Comparison of ENCODE assay signal across 8 cellular contexts in the genomic region with DNA sequence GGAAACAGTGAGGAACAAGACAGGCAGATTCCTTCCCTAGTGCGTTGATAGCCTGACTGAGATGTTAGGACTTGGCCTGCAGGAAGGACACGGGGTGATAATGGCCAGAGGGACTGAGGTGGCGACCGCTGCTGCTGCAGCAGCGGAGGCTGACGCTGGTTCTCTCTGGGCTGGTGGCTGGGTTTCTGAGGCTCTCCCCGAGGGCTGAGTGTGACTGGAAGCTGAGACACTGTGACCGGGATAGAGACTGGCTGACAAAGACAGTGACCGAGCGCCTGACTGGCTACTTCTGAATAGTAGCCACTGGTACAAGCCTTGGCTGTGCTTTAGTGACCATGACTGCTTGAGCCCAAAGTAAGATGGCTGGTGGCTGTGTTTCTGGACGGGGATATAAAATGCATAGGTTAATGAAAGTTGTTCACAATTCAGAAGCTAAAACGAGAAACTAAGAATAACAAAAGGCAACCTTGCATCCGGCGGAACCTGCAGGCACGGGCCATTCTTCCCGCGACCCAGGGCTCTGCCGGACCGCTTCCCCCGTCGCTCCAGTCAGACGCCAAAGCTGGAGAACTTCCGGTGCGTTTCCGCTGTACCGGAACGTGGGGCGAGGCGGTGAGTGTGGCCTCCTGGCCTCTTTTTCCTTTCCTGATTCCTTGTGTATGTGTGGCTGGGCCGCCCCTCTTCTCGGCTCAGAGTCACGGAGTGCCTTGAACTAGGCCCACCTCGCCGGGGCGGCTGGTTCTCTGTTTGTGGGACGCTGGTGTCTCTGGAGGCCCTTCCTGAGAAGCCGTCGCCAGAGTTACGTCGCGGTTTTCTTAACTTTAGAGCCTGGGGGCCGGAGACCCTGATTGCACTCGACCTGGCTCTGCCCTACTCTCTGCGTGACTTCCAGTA. TPM values are rescaled to one million over a fixed set of nuclear protein-coding genes. Genes with fewer than 3 reads are reported as not detected.
DNase-seq lines count a peak whose midpoint lies in the region; ATAC-seq and TF ChIP-seq lines count a peak whose summit lies in the region.

A gene with protein sequence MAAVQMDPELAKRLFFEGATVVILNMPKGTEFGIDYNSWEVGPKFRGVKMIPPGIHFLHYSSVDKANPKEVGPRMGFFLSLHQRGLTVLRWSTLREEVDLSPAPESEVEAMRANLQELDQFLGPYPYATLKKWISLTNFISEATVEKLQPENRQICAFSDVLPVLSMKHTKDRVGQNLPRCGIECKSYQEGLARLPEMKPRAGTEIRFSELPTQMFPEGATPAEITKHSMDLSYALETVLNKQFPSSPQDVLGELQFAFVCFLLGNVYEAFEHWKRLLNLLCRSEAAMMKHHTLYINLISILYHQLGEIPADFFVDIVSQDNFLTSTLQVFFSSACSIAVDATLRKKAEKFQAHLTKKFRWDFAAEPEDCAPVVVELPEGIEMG (plus strand): TSS at position 587 of the 894 bp plus-strand sequence. CDS start 3,391 bp downstream, outside the sequence.

- peak within 1 kb of the TSS; percentile 98 for H4K5ac ChIP-seq in IMR-90 (ENCODE audit: low read depth, low read length)

- H3K27ac ChIP-seq in ACC112 (ENCODE audit: low read depth, low read length) = peak within 1 kb of the TSS; percentile 55
- H3K27ac ChIP-seq in IMR-90 (ENCODE audit: insufficient read depth, low read length) = peak within 1 kb of the TSS; percentile 80

- peak; percentile 80 for TF ChIP-seq POLR2A in IMR-90 (IDR thresholded peaks at IDR 0.05; ENCODE audit: low read depth, low read length)
- peak; percentile 70 for TF ChIP-seq POLR2A in erythroblast (IDR thresholded peaks at IDR 0.05; ENCODE audit: low read length)

- no peak for TF ChIP-seq CTCF in IMR-90 (conservative IDR thresholded peaks at IDR 0.05; ENCODE audit: low read depth, low read length)

- H3K27me3 ChIP-seq in ACC112 (ENCODE audit: insufficient read depth, low read length) = no peaks in the 10 kb centered on the region
- H3K27me3 ChIP-seq in IMR-90 (ENCODE audit: control insufficient read depth, insufficient read depth, low read length) = no peaks in the 10 kb centered on the region
- no peaks in the 10 kb centered on the region for H3K27me3 ChIP-seq in mucosa of stomach (ENCODE audit: control insufficient read depth, insufficient read depth, low read length)

- H2AFZ ChIP-seq in ACC112 (ENCODE audit: low read length, unreplicated experiment) (peak within 1 kb of the TSS; percentile 99), IMR-90 (replicated peaks; ENCODE audit: low read length, poor library complexity) (peak within 1 kb of the TSS; percentile 97)

- H3K4me1 ChIP-seq in ACC112 (ENCODE audit: control insufficient read depth, insufficient read depth, low read length, unreplicated experiment) = peaks cover 16% of the 10 kb centered on the region
- H3K4me1 ChIP-seq in IMR-90 (ENCODE audit: control insufficient read depth, insufficient read depth, low read length) = peaks cover 7% of the 10 kb centered on the region
- H3K4me1 ChIP-seq in mucosa of stomach (ENCODE audit: control insufficient read depth, insufficient read depth, low read length) = peaks cover 8% of the 10 kb centered on the region

- H2BK15ac ChIP-seq in IMR-90 (ENCODE audit: low read depth, low read length) = peak within 1 kb of the TSS; percentile 74; the same call in 1 of the 3 replicates

- in situ Hi-C loops in IMR-90 (cut with MboI; ENCODE audit: low sequenced_read_pairs) = no loop called here

- POLR2A ChIA-PET in IMR-90 (lab: Charles Lee; ENCODE audit: unreplicated experiment) = interaction anchor here (0.5 kb wide), 1 partner anchor 57 kb away, joined by 8 read pairs; no protein-coding TSS in a partner anchor

- peaks cover 11 to 35% of the 10 kb centered on the region in 2 experiments for H3K79me1 ChIP-seq in IMR-90 (ENCODE audit: low read depth in 1 of 2, low read length in 2 of 2)

- H3K9me1 ChIP-seq in IMR-90 (ENCODE audit: insufficient read depth, low read length) = 0 out of 2 replicates have a peak, but pooled peaks cover 7% of the 10 kb centered on the region

- no peaks in the 10 kb centered on the region for H3K9me3 ChIP-seq in IMR-90 (ENCODE audit: control insufficient read depth, insufficient read depth, low read length)
- no peaks in the 10 kb centered on the region for H3K9me3 ChIP-seq in mucosa of stomach (ENCODE audit: control insufficient read depth, low read length)

- peak within 1 kb of the TSS; percentile 94 for H3K14ac ChIP-seq in IMR-90 (replicated peaks; ENCODE audit: low read depth, low read length)

- peak within 1 kb of the TSS; percentile 94 for H3K4me2 ChIP-seq in IMR-90 (ENCODE audit: low read depth, low read length)

- intact Hi-C loops in IMR-90 (cut with micrococcal nuclease) = no loop called here

- peak within 1 kb of the TSS; percentile 93 for H3K9ac ChIP-seq in IMR-90 (ENCODE audit: low read depth, low read length)
- H3K9ac ChIP-seq in mucosa of stomach (ENCODE audit: low read length) = peak within 1 kb of the TSS; percentile 89

- H2BK20ac ChIP-seq in IMR-90 (ENCODE audit: low read depth, low read length) = no peak within 1 kb of the TSS; the same call in 1 of the 2 replicates

- peak within 1 kb of the TSS; percentile 90 for H2AK9ac ChIP-seq in IMR-90 (replicated peaks; ENCODE audit: low read depth, low read length, poor library complexity)

- peaks cover 49% of the 10 kb centered on the region for H3K79me2 ChIP-seq in ACC112 (ENCODE audit: control insufficient read depth, insufficient read depth, low read length, unreplicated experiment)

- ATAC-seq in GM19025 (IDR thresholded peaks at IDR 0.05; ENCODE audit: low read depth, unreplicated experiment) = peak; percentile 69
- peak; percentile 99 for ATAC-seq in IMR-90 (ENCODE audit: low read depth)

- peak within 1 kb of the TSS; percentile 79 for H3K23ac ChIP-seq in IMR-90 (ENCODE audit: low read depth, low read length)

- dilution Hi-C loops in IMR-90 (cut with HindIII; ENCODE audit: low sequenced_read_pairs, unreplicated experiment) = no loop called here

- peak within 1 kb of the TSS; percentile 33 for H3K18ac ChIP-seq in IMR-90 (ENCODE audit: low read depth, low read length)

- BruUV-seq in IMR-90 (replicated peaks; lab: Mats Ljungman, UMichigan) = no TSS peak

- H4K8ac ChIP-seq in IMR-90 (ENCODE audit: low read depth in 2 of 2, low read length in 2 of 2) = peak within 1 kb of the TSS; percentile 99 to 100

- H3K36me3 ChIP-seq in ACC112 (ENCODE audit: insufficient read depth, low read length) = 0 out of 2 replicates have a peak, but pooled peaks cover 5% of the 10 kb centered on the region
- peaks cover 8% of the 10 kb centered on the region for H3K36me3 ChIP-seq in IMR-90 (ENCODE audit: control insufficient read depth, insufficient read depth, low read length)
- H3K36me3 ChIP-seq in mucosa of stomach (ENCODE audit: control insufficient read depth, insufficient read depth, low read length) = no peaks in the 10 kb centered on the region

- H4K91ac ChIP-seq in IMR-90 (ENCODE audit: insufficient read depth, low read depth, low read length) = peak within 1 kb of the TSS; percentile 97

- peak within 1 kb of the TSS; percentile 56 for H2BK120ac ChIP-seq in IMR-90 (ENCODE audit: low read depth, low read length)

- TF ChIP-seq RAD21 in IMR-90 (IDR thresholded peaks at IDR 0.05; ENCODE audit: low read length) = no peak

- H2BK5ac ChIP-seq in IMR-90 (ENCODE audit: low read depth, low read length, poor library complexity, severe bottlenecking) = peak within 1 kb of the TSS; percentile 79

- DNase-seq in IMR-90 (peak; percentile 78), erythroblast (lab: John Stamatoyannopoulos, UW) (peak; percentile 88 to 89)
- DNase-seq in activated T-cell treated with anti-CD3 and anti-CD28 coated beads, Interleukin-2, amount 50 U/mL, for 1 hour = peak; percentile 80
- DNase-seq in stimulated activated CD8-positive, alpha-beta memory T cell treated with anti-CD3 and anti-CD28 coated beads, Interleukin-4, amount 100 ng/mL, for 4 hours (ENCODE audit: low read depth in 2 of 2, low spot score in 1 of 2) = peak; percentile 60

- H4K20me1 ChIP-seq in IMR-90 (ENCODE audit: insufficient read depth, low read length) = 0 out of 2 replicates have a peak, but pooled peaks cover 9% of the 10 kb centered on the region

- peak within 1 kb of the TSS; percentile 94 for H2AK5ac ChIP-seq in IMR-90 (ENCODE audit: low read depth, low read length)

- peak within 1 kb of the TSS; percentile 96 for H3K56ac ChIP-seq in IMR-90 (ENCODE audit: extremely low read depth, insufficient read depth, low read length)

- WGBS in IMR-90 (ENCODE audit: extremely low coverage in 2 of 2, insufficient read length in 1 of 2), 2 experiments = 23% methylated on average over 22 of the region's 44 CpGs; no CpG with 5 or more reads in 1 of the 2 experiments

- CTCF ChIA-PET in IMR-90 (lab: Yijun Ruan, JAX) = interaction anchor here (2.2 kb wide), 1 partner anchor 34 kb away, joined by 5 read pairs; no protein-coding TSS in a partner anchor

- peak within 1 kb of the TSS; percentile 88 for H3K4me3 ChIP-seq in ACC112 (ENCODE audit: low read depth, low read length)
- peak within 1 kb of the TSS; percentile 73 for H3K4me3 ChIP-seq in IMR-90 (ENCODE audit: insufficient read depth, low read depth, low read length)
- peak within 1 kb of the TSS; percentile 78 for H3K4me3 ChIP-seq in mucosa of stomach (ENCODE audit: low read length)

- H3K4ac ChIP-seq in IMR-90 (ENCODE audit: low read depth, low read length) = peak within 1 kb of the TSS; percentile 86

TF ChIP-seq in IMR-90, 13 proteins besides CTCF, POLR2A, EP300 and RAD21 (continues in another document):
- TF ChIP-seq SMC3 (IDR thresholded peaks at IDR 0.05; ENCODE audit: low read depth, low read length) = 0 out of 2 replicates have a peak, but pooled peaks have one; percentile 15
- no peak; the same call in 1 of the 2 replicates for TF ChIP-seq MAZ (IDR thresholded peaks at IDR 0.05; ENCODE audit: borderline replicate concordance, low read depth, low read length)
- no peak for TF ChIP-seq CHD1 (IDR thresholded peaks at IDR 0.05; ENCODE audit: low read depth, low read length)
- TF ChIP-seq FOS (IDR thresholded peaks at IDR 0.05; ENCODE audit: low read depth, low read length) = no peak
- no peak for TF ChIP-seq NFE2L2 (IDR thresholded peaks at IDR 0.05; ENCODE audit: low read depth, low read length)

TF ChIP-seq in PFSK-1, 5 proteins besides CTCF, POLR2A, EP300 and RAD21 (continues in another document):
- peak; percentile 95 for TF ChIP-seq TAF1 (IDR thresholded peaks at IDR 0.05; ENCODE audit: borderline replicate concordance, insufficient read depth, low read length)
- TF ChIP-seq FOXP2 (optimal IDR thresholded peaks at IDR 0.05; ENCODE audit: borderline replicate concordance, extremely low read depth, extremely low read length, insufficient read depth) = peak; percentile 85

RNA-seq across cellular contexts. Expression of the gene that starts here (rescaled TPM):
- 28.1 and 35.8 TPM in 2 replicates for total RNA-seq in IMR-90 (2012; rRNA removed)
- polyA plus RNA-seq in IMR-90 (2012; rRNA removed) = 28.2 and 30.2 TPM in 2 replicates
- 16.6 and 21.0 TPM in 2 replicates for polyA plus RNA-seq in IMR-90 (2012; cell fraction: cytosol; rRNA removed)
- 12.5 and 16.3 TPM in 2 replicates for polyA plus RNA-seq in IMR-90 (2012; cell fraction: nucleus; rRNA removed; ENCODE audit: low replicate concordance)
- 16.2 TPM for polyA plus RNA-seq in PFSK-1 (2012; ENCODE audit: insufficient read length, low read depth)

Comparison
In these comparisons a context has a peak if more than half of its experiments do, and no peak if none do; other contexts are left out.
1. Peak in every context shown above with its lines: DNase-seq, ATAC-seq, H3K4me3 ChIP-seq and H3K27ac ChIP-seq.